ENCODE assay signal across 8 cellular contexts in the genomic region with DNA sequence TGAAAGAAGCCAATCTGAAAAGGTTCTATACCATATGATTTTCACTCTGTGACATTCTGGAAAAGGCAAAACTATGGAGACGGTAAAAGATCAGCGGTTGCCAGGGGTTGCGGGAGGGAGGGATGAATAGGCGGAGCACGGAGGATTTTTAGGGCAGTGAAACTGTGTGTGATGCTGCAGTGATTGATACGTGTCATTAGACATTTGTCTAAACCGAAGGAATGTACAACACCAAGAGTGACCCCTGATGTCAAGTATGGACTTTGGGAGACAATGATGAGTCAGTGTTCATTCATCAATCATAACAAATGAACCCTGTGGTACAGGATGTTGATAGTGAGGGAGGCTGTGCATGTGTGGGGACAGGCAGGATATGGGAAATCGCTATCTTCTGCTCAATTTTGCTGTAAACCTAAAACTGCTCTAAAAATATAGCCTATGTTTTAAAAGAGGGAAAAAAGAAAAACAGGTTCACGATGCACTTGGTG. TPM values are rescaled to one million over a fixed set of nuclear protein-coding genes. Genes with fewer than 3 reads are reported as not detected.
DNase-seq lines count a peak whose midpoint lies in the region; ATAC-seq and TF ChIP-seq lines count a peak whose summit lies in the region.

No MANE protein-coding gene starts in this region.

- H3K9me3 Mint-ChIP-seq in CD8-positive, alpha-beta memory T cell: no peaks in the 10 kb centered on the region

- no peak for DNase-seq in CD8-positive, alpha-beta memory T cell
- DNase-seq in T-helper 17 cell (no peak), fibroblast of pulmonary artery (ENCODE audit: low read depth) (peak; percentile 40), renal cortical epithelial cell (ENCODE audit: low read depth) (peak; percentile 93), NCI-H2227 (lab: John Stamatoyannopoulos, UW; ENCODE audit: unreplicated experiment) (no peak), amygdala (lab: John Stamatoyannopoulos, UW) (no peak)

- no peaks in the 10 kb centered on the region for H3K36me3 ChIP-seq in CD8-positive, alpha-beta memory T cell (ENCODE audit: insufficient read depth, low read length)

- CTCF ChIA-PET in CD8-positive, alpha-beta memory T cell (lab: Charles Lee): interaction anchor here (0.9 to 1.9 kb wide), 4 partner anchors 64 to 154 kb away, joined by 3 to 5 read pairs (median 3); no protein-coding TSS in a partner anchor

- peak overlapping the region in 5 of 8 donors; percentile 4 to 73 (median 70) for H3K27ac Mint-ChIP-seq in CD8-positive, alpha-beta memory T cell
- peak overlapping the region; percentile 16 for H3K27ac Mint-ChIP-seq in T-helper 17 cell

- no peaks in the 10 kb centered on the region for H3K27me3 Mint-ChIP-seq in CD8-positive, alpha-beta memory T cell
- no peaks in the 10 kb centered on the region for H3K27me3 Mint-ChIP-seq in T-helper 17 cell

- no peaks in the 10 kb centered on the region for H3K9me3 ChIP-seq in CD8-positive, alpha-beta memory T cell (ENCODE audit: low read length)
- no peaks in the 10 kb centered on the region for H3K9me3 ChIP-seq in T-helper 17 cell (ENCODE audit: control insufficient read depth, low read length, poor library complexity, severe bottlenecking)

- peaks cover 4% of the 10 kb centered on the region for H3K4me1 ChIP-seq in CD8-positive, alpha-beta memory T cell (ENCODE audit: insufficient read depth, low read length)

- H3K36me3 Mint-ChIP-seq in CD8-positive, alpha-beta memory T cell: peaks cover 0 to 11% (median 0%) of the 10 kb centered on the region in 3 donors
- peaks cover 2% of the 10 kb centered on the region for H3K36me3 Mint-ChIP-seq in T-helper 17 cell (ENCODE audit: low read depth)

- no peaks in the 10 kb centered on the region for H3K27me3 ChIP-seq in CD8-positive, alpha-beta memory T cell (ENCODE audit: insufficient read depth, low read length, poor library complexity, severe bottlenecking)

- no peak overlapping the region for H3K27ac ChIP-seq in CD8-positive, alpha-beta memory T cell (ENCODE audit: low read depth, low read length)

- POLR2A ChIA-PET in CD8-positive, alpha-beta memory T cell (lab: Charles Lee): no interaction called here

- no peak overlapping the region for H3K4me3 ChIP-seq in CD8-positive, alpha-beta memory T cell (ENCODE audit: low read length)
- H3K4me3 ChIP-seq in fibroblast of pulmonary artery (replicated peaks; ENCODE audit: low read depth, low read length): no peak overlapping the region

- no peak for TF ChIP-seq CTCF in fibroblast of pulmonary artery (IDR thresholded peaks at IDR 0.05; ENCODE audit: low read length, missing control alignments)

- peaks cover 13 to 40% (median 22%) of the 10 kb centered on the region in 3 donors for H3K4me1 Mint-ChIP-seq in CD8-positive, alpha-beta memory T cell
- peaks cover 22% of the 10 kb centered on the region for H3K4me1 Mint-ChIP-seq in T-helper 17 cell

- ATAC-seq in T-helper 17 cell (no peak), GM21528 (IDR thresholded peaks at IDR 0.05; ENCODE audit: low FRiP score, unreplicated experiment) (no peak), HG02571 (IDR thresholded peaks at IDR 0.05; ENCODE audit: unreplicated experiment) (no peak)

- no peak overlapping the region for H3K4me3 Mint-ChIP-seq in CD8-positive, alpha-beta memory T cell
- H3K4me3 Mint-ChIP-seq in T-helper 17 cell: no peak overlapping the region

RNA-seq across cellular contexts. Expression of a gene that starts 34.4 kb away (rescaled TPM):
- 10 to 100 TPM; 39.7 to 39.9 TPM for total RNA-seq in CD8-positive, alpha-beta memory T cell
- polyA plus RNA-seq in CD8-positive, alpha-beta memory T cell: 25.9 TPM
- total RNA-seq in T-helper 17 cell (10 to 100 TPM; 50.1 to 53.1 TPM), renal cortical epithelial cell (143 and 240 TPM in 2 replicates)

Comparison
In these comparisons a context has a peak if more than half of its experiments do, and no peak if none do; other contexts are left out.
1. DNase-seq: peak in fibroblast of pulmonary artery (single experiment) and renal cortical epithelial cell (single experiment); none in CD8-positive, alpha-beta memory T cell (0 of 5), T-helper 17 cell (0 of 3), NCI-H2227 (single experiment) and amygdala (0 of 56).